Comparison of ENCODE assay signal across 9 cellular contexts in the genomic region with DNA sequence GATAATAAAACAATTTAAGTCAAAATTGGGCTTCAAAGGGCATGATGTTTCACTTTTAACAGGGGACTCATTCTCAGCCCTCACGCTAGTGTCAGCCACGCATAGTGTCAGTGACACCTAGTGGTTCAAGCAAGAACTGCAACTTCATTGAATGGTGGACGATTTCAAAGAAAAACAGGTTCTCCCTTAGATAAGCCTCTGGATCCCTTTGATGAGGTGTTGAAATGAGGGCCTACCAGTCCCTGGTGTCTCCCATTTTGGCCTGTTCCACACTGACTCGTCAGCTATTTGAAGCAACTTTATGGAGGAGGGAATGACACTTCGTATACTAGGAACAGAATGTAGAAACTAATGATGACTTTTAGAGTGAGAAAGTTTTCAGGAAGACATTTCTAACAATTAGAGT. TPM values are rescaled to one million over a fixed set of nuclear protein-coding genes. Genes with fewer than 3 reads are reported as not detected.
DNase-seq lines count a peak whose midpoint lies in the region; ATAC-seq and TF ChIP-seq lines count a peak whose summit lies in the region.
"Had no signal": no experiment of that assay in that cellular context is flagged by ENCODE, and none has a peak within 500 bp of the region (broad histone marks: within the 10 kb centered on the region; RNA-seq: fewer than 3 reads in every experiment).

No MANE protein-coding gene starts in this region.

- H3K27ac Mint-ChIP-seq in stimulated activated naive CD8-positive, alpha-beta T cell treated with anti-CD3 and anti-CD28 coated beads, Interleukin-15, amount 100 ng/mL, for 72 hours = peak overlapping the region in 1 of 2 donors; percentile 78
- H3K27ac Mint-ChIP-seq: dendritic cell treated with granulocyte-macrophage colony-stimulating factor and Interleukin-4, amounts not matched to agents 40 ng/mL and 50 ng/mL, for 4 days had no signal

- no peak overlapping the region for H3K4me3 Mint-ChIP-seq in stimulated activated naive CD8-positive, alpha-beta T cell treated with anti-CD3 and anti-CD28 coated beads, Interleukin-15, amount 100 ng/mL, for 72 hours
- H3K4me3 Mint-ChIP-seq: dendritic cell treated with granulocyte-macrophage colony-stimulating factor and Interleukin-4, amounts not matched to agents 40 ng/mL and 50 ng/mL, for 4 days had no signal

- DNase-seq in NCI-H446 (lab: John Stamatoyannopoulos, UW) (peak; percentile 9 to 54), NCI-H446 treated with DMSO at 0.1 percent for 48 hours (lab: John Stamatoyannopoulos, UW) (no peak), HPDE6-E6E7 (ENCODE audit: extremely low spot score) (peak; percentile 12), SK-N-DZ (ENCODE audit: low spot score) (peak; percentile 43), cardiac fibroblast (ENCODE audit: low read depth in 2 of 2) (peak; percentile 40 to 56), left colon (no peak)
- peak; percentile 42 to 47 for DNase-seq in stimulated activated naive CD8-positive, alpha-beta T cell treated with anti-CD3 and anti-CD28 coated beads, Interleukin-15, amount 100 ng/mL, for 72 hours

- intact Hi-C loops in left colon (cut with DNase I, micrococcal nuclease) = loop anchor here in 1 of 2 donors (5.0 kb wide), 1 partner anchor 304 kb away; no protein-coding TSS in a partner anchor

- H3K4me3 ChIP-seq in cardiac fibroblast (replicated peaks in 1 of 2; ENCODE audit: low read depth in 2 of 2, low read length in 2 of 2) = no peak overlapping the region

- ATAC-seq in left colon (peak; percentile 42), GM18858 (IDR thresholded peaks at IDR 0.05; ENCODE audit: unreplicated experiment) (no peak)
- peak; percentile 71 for ATAC-seq in stimulated activated naive CD8-positive, alpha-beta T cell treated with anti-CD3 and anti-CD28 coated beads, Interleukin-15, amount 100 ng/mL, for 72 hours

- no peaks in the 10 kb centered on the region for H3K9me3 Mint-ChIP-seq in stimulated activated naive CD8-positive, alpha-beta T cell treated with anti-CD3 and anti-CD28 coated beads, Interleukin-15, amount 100 ng/mL, for 72 hours
- H3K9me3 Mint-ChIP-seq: dendritic cell treated with granulocyte-macrophage colony-stimulating factor and Interleukin-4, amounts not matched to agents 40 ng/mL and 50 ng/mL, for 4 days had no signal

- peaks cover 26% of the 10 kb centered on the region for H3K27me3 Mint-ChIP-seq in stimulated activated naive CD8-positive, alpha-beta T cell treated with anti-CD3 and anti-CD28 coated beads, Interleukin-15, amount 100 ng/mL, for 72 hours

- peak; percentile 81 for TF ChIP-seq CTCF in cardiac fibroblast (IDR thresholded peaks at IDR 0.05; ENCODE audit: low read depth, low read length)

- H3K4me1 Mint-ChIP-seq in stimulated activated naive CD8-positive, alpha-beta T cell treated with anti-CD3 and anti-CD28 coated beads, Interleukin-15, amount 100 ng/mL, for 72 hours = no peaks in the 10 kb centered on the region

RNA-seq across cellular contexts. Expression of a gene that starts 56.2 kb away (rescaled TPM):
- polyA plus RNA-seq in SK-N-DZ (2014; cell fraction: cytosol; rRNA removed) = not detected in 2 replicates
- polyA plus RNA-seq in SK-N-DZ (2014; cell fraction: nucleus; rRNA removed) = not detected in 2 replicates
- total RNA-seq in left colon = 1 to 10 TPM; 2.2 to 4.5 TPM

Comparison
In these comparisons a context has a peak if more than half of its experiments do, and no peak if none do; other contexts are left out.
1. DNase-seq: peak in NCI-H446 (2 of 2), HPDE6-E6E7 (single experiment), SK-N-DZ (single experiment), cardiac fibroblast (2 of 2) and stimulated activated naive CD8-positive, alpha-beta T cell treated with anti-CD3 and anti-CD28 coated beads, Interleukin-15, amount 100 ng/mL, for 72 hours (2 of 2); none in NCI-H446 treated with DMSO at 0.1 percent for 48 hours (single experiment) and left colon (0 of 2).